In genomic region chr16:86432691-86433090, GRCh38 we compare ENCODE assay signal across 24 cellular contexts.
A peak's percentile ranks its signal among the peaks of the same experiment; 100 is the strongest.
DNase-seq lines count a peak whose midpoint lies in the region; TF ChIP-seq lines count a peak whose summit lies in the region.
"Had no signal": no experiment of that assay in that cellular context is flagged by ENCODE, and none has a peak within 500 bp of the region (broad histone marks: within the 10 kb centered on the region; RNA-seq: fewer than 3 reads in every experiment).

No MANE protein-coding gene starts in this region.

- H3K27ac ChIP-seq in WERI-Rb-1, result no peak overlapping the region
- peak overlapping the region; percentile 2 to 85 (median 74) for H3K27ac ChIP-seq in esophagus squamous epithelium
- peak overlapping the region; percentile 97 for H3K27ac ChIP-seq in stomach smooth muscle (ENCODE audit: low read length)
- H3K27ac ChIP-seq: ascending aorta, GM23248 had no signal

- DNase-seq in WERI-Rb-1 (peak; percentile 70), esophagus squamous epithelium (lab: John Stamatoyannopoulos, UW) (no peak), mucosa of gallbladder (ENCODE audit: low spot score) (peak; percentile 42), SHP77 treated with DMSO at 0.1 percent for 48 hours (lab: John Stamatoyannopoulos, UW) (no peak), HCEC 1CT (no peak), GM19240 (ENCODE audit: insufficient read length, low spot score) (no peak)
- DNase-seq: activated CD4-positive, alpha-beta T cell treated with anti-CD3 and anti-CD28 coated beads for 36 hours; activated effector memory CD4-positive, alpha-beta T cell treated with anti-CD3 and anti-CD28 coated beads, Interleukin-2, amount 50 U/mL, for 16 hours; activated naive CD8-positive, alpha-beta T cell treated with anti-CD3 and anti-CD28 coated beads for 36 hours; activated T-cell treated with anti-CD3 and anti-CD28 coated beads for 4 hours; central memory CD4-positive, alpha-beta T cell; dermis blood vessel endothelial cell; DMS153; foreskin melanocyte; GM23248; HFFc6; left cardiac atrium; naive thymus-derived CD4-positive, alpha-beta T cell; NCI-H510A; occipital lobe; stimulated activated CD4-positive, alpha-beta T cell treated with anti-CD3 and anti-CD28 coated beads, Interleukin-2, amount 100 ng/mL, for 24 hours; trophoblast cell had no signal

- intact Hi-C loops in esophagus squamous epithelium (cut with DNase I), result no loop called here

- H3K36me3 ChIP-seq in WERI-Rb-1, result no peaks in the 10 kb centered on the region
- H3K36me3 ChIP-seq in esophagus squamous epithelium, result no peaks in the 10 kb centered on the region
- H3K36me3 ChIP-seq in stomach smooth muscle (ENCODE audit: control insufficient read depth in 2 of 2, insufficient read depth in 2 of 2, low read length in 2 of 2), result no peaks in the 10 kb centered on the region
- H3K36me3 ChIP-seq: ascending aorta had no signal

- no peak for TF ChIP-seq POLR2A in esophagus squamous epithelium (IDR thresholded peaks at IDR 0.05)

- H3K27me3 ChIP-seq in WERI-Rb-1 (ENCODE audit: insufficient read depth, low read depth, severe bottlenecking) (no peaks in the 10 kb centered on the region), esophagus squamous epithelium (peaks cover 0 to 35% (median 0%) of the 10 kb centered on the region in 4 donors), stomach smooth muscle (ENCODE audit: control insufficient read depth in 1 of 2, insufficient read depth in 2 of 2, low read length in 2 of 2) (no peaks in the 10 kb centered on the region)
- H3K27me3 ChIP-seq: ascending aorta had no signal

- H3K4me3 ChIP-seq in WERI-Rb-1 (ENCODE audit: low read depth, low read length), result peak overlapping the region; percentile 29
- no peak overlapping the region for H3K4me3 ChIP-seq in esophagus squamous epithelium
- peak overlapping the region in 1 of 2 donors; percentile 54 for H3K4me3 ChIP-seq in stomach smooth muscle (ENCODE audit: low read length in 2 of 2)
- H3K4me3 ChIP-seq: ascending aorta, GM23248 had no signal

- peak overlapping the region; percentile 36 to 71 for H3K9ac ChIP-seq in stomach smooth muscle (ENCODE audit: low read length in 2 of 2)
- H3K9ac ChIP-seq: GM23248 had no signal

- H3K4me1 ChIP-seq in esophagus squamous epithelium (peaks cover 0 to 39% (median 27%) of the 10 kb centered on the region in 3 donors), stomach smooth muscle (ENCODE audit: control insufficient read depth, insufficient read depth, low read length) (peaks cover 54% of the 10 kb centered on the region)
- H3K4me1 ChIP-seq: ascending aorta had no signal

- 6 to 21% methylated on average over 2 to 8 of the region's 15 CpGs for WGBS in esophagus squamous epithelium, 2 donors

- no peak for TF ChIP-seq CTCF in WERI-Rb-1 (IDR thresholded peaks at IDR 0.05; ENCODE audit: low read depth, low read length)
- no peak for TF ChIP-seq CTCF in esophagus squamous epithelium (IDR thresholded peaks at IDR 0.05)

- H3K9me3 ChIP-seq in WERI-Rb-1 (ENCODE audit: severe bottlenecking), result no peaks in the 10 kb centered on the region
- H3K9me3 ChIP-seq in esophagus squamous epithelium, result no peaks in the 10 kb centered on the region
- no peaks in the 10 kb centered on the region for H3K9me3 ChIP-seq in stomach smooth muscle (ENCODE audit: control insufficient read depth in 2 of 2, low read length in 2 of 2)
- H3K9me3 ChIP-seq: ascending aorta had no signal

Comparison
In these comparisons a context has a peak if more than half of its experiments do, and no peak if none do; other contexts are left out.
1. DNase-seq: peak in WERI-Rb-1 (single experiment) and mucosa of gallbladder (single experiment); none in esophagus squamous epithelium (single experiment), SHP77 treated with DMSO at 0.1 percent for 48 hours (single experiment), HCEC 1CT (single experiment) and GM19240 (single experiment).